In the genomic region with DNA sequence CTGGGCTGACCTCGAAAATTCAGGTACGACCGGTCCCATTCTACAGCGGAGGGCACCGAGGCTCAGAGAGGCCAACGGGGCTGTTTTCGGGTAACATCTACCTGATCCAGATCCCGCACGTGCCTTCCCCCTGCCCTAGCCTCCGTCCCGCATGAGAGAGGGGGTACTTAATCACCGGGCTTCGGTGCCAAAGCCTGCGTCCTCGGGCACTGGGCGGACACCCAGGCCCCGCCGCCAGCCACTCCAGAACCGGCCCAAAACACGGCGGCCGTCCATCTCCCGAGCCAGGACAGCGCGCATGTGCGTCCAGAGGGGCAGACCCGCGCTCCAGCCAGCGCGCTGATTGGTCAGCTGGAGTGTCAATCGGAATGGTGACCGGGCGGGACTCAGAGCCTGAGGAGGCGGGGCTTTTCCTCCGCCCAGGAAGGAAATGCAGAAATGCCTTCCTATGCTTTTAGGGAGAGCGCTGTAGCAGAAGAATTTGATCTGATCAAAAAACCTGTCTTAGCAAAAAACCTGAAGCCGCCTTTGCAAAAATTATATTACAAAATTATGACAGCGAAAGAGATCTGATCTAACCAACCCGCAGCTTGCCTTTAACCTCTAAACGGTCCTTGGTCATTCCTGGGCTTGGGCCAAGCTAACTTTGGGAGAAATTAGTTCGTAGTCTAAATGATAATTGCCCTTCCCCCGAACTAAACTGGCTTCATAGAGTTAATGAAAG, we compare ENCODE assay signal across 1 cellular context.
TF ChIP-seq lines count a peak whose summit lies in the region.

A gene with protein sequence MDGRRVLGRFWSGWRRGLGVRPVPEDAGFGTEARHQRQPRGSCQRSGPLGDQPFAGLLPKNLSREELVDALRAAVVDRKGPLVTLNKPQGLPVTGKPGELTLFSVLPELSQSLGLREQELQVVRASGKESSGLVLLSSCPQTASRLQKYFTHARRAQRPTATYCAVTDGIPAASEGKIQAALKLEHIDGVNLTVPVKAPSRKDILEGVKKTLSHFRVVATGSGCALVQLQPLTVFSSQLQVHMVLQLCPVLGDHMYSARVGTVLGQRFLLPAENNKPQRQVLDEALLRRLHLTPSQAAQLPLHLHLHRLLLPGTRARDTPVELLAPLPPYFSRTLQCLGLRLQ (minus strand): TSS at position 294 of the 724 bp plus-strand sequence. CDS start 18 bp downstream, at position 276.

TF ChIP-seq in WTC11, 78 proteins besides CTCF, POLR2A, EP300 and RAD21 (continued from another document and continues in another):
- TF ChIP-seq MLX (CRISPR knock-in tag; IDR thresholded peaks at IDR 0.05), result 0 out of 2 replicates have a peak, but pooled peaks have one; percentile 62
- TF ChIP-seq STAT6 (CRISPR knock-in tag; conservative IDR thresholded peaks at IDR 0.05; ENCODE audit: low read depth), result no peak
- TF ChIP-seq FOXP1 (CRISPR knock-in tag; IDR thresholded peaks at IDR 0.05; ENCODE audit: borderline replicate concordance), result peak; percentile 63; the same call in 1 of the 2 replicates
- TF ChIP-seq, protein P1, sequence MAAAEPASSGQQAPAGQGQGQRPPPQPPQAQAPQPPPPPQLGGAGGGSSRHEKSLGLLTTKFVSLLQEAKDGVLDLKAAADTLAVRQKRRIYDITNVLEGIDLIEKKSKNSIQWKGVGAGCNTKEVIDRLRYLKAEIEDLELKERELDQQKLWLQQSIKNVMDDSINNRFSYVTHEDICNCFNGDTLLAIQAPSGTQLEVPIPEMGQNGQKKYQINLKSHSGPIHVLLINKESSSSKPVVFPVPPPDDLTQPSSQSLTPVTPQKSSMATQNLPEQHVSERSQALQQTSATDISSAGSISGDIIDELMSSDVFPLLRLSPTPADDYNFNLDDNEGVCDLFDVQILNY (CRISPR knock-in tag; IDR thresholded peaks at IDR 0.05), result peak; percentile 28; the same call in 1 of the 2 replicates
- TF ChIP-seq ESRRA (CRISPR knock-in tag; IDR thresholded peaks at IDR 0.05; ENCODE audit: borderline replicate concordance), result no peak
- TF ChIP-seq, protein P2, sequence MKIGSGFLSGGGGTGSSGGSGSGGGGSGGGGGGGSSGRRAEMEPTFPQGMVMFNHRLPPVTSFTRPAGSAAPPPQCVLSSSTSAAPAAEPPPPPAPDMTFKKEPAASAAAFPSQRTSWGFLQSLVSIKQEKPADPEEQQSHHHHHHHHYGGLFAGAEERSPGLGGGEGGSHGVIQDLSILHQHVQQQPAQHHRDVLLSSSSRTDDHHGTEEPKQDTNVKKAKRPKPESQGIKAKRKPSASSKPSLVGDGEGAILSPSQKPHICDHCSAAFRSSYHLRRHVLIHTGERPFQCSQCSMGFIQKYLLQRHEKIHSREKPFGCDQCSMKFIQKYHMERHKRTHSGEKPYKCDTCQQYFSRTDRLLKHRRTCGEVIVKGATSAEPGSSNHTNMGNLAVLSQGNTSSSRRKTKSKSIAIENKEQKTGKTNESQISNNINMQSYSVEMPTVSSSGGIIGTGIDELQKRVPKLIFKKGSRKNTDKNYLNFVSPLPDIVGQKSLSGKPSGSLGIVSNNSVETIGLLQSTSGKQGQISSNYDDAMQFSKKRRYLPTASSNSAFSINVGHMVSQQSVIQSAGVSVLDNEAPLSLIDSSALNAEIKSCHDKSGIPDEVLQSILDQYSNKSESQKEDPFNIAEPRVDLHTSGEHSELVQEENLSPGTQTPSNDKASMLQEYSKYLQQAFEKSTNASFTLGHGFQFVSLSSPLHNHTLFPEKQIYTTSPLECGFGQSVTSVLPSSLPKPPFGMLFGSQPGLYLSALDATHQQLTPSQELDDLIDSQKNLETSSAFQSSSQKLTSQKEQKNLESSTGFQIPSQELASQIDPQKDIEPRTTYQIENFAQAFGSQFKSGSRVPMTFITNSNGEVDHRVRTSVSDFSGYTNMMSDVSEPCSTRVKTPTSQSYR (CRISPR knock-in tag; IDR thresholded peaks at IDR 0.05), result 0 out of 2 replicates have a peak, but pooled peaks have one; percentile 40
- peak; percentile 93 for TF ChIP-seq NFYB (CRISPR knock-in tag; conservative IDR thresholded peaks at IDR 0.05; ENCODE audit: low read depth)
- peak; percentile 85 for TF ChIP-seq FOXK1 (CRISPR knock-in tag; IDR thresholded peaks at IDR 0.05)
- TF ChIP-seq NR1H2 (CRISPR knock-in tag; IDR thresholded peaks at IDR 0.05), result no peak
- TF ChIP-seq, protein P3, sequence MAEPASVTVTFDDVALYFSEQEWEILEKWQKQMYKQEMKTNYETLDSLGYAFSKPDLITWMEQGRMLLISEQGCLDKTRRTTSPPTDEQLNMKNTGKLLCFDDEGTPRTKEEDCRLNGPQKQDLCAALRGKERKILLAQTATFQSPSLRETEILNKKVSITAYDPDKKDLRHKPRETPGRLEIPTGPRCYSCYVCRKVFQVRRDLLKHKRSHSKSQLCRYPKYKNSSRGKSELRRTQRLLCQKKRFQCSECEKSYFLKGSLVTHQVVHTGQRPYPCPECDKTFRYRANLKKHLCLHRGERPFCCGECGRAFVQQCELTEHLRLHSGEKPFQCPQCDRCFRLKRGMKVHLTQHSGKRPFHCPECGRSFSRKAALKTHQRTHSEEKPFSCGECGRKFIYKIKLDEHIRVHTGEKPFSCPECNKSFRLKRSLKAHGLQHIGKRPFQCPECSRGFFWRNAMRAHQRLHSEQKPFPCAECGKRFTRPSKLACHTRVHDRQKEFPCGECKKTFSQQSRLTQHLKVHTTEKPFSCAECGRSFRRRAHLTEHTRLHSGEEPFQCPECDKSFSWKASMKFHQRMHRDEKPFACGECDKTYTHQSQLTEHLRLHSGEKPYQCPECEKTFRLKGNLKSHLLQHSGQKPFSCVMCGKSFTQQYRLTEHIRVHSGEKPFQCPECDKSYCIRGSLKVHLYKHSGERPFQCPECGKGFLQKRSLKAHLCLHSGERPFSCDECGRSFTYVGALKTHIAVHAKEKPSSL (CRISPR knock-in tag; conservative IDR thresholded peaks at IDR 0.05), result no peak
- TF ChIP-seq, protein P4, sequence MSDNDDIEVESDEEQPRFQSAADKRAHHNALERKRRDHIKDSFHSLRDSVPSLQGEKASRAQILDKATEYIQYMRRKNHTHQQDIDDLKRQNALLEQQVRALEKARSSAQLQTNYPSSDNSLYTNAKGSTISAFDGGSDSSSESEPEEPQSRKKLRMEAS (CRISPR knock-in tag; IDR thresholded peaks at IDR 0.05), result peak; percentile 86
- no peak for TF ChIP-seq FOXJ3 (CRISPR knock-in tag; IDR thresholded peaks at IDR 0.05; ENCODE audit: borderline replicate concordance)
- 0 out of 2 replicates have a peak, but pooled peaks have one; percentile 75 for TF ChIP-seq MYBL2 (CRISPR knock-in tag; IDR thresholded peaks at IDR 0.05)
- TF ChIP-seq ZNF671 (CRISPR knock-in tag; IDR thresholded peaks at IDR 0.05), result no peak
- TF ChIP-seq TEAD1 (CRISPR knock-in tag; IDR thresholded peaks at IDR 0.05), result peak; percentile 83
- TF ChIP-seq RELA (CRISPR knock-in tag; IDR thresholded peaks at IDR 0.05; ENCODE audit: borderline replicate concordance), result no peak
- TF ChIP-seq, protein P5, sequence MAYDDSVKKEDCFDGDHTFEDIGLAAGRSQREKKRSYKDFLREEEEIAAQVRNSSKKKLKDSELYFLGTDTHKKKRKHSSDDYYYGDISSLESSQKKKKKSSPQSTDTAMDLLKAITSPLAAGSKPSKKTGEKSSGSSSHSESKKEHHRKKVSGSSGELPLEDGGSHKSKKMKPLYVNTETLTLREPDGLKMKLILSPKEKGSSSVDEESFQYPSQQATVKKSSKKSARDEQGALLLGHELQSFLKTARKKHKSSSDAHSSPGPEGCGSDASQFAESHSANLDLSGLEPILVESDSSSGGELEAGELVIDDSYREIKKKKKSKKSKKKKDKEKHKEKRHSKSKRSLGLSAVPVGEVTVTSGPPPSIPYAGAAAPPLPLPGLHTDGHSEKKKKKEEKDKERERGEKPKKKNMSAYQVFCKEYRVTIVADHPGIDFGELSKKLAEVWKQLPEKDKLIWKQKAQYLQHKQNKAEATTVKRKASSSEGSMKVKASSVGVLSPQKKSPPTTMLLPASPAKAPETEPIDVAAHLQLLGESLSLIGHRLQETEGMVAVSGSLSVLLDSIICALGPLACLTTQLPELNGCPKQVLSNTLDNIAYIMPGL (CRISPR knock-in tag; IDR thresholded peaks at IDR 0.05), result peak; percentile 69; the same call in 1 of the 2 replicates
- TF ChIP-seq, protein P6, sequence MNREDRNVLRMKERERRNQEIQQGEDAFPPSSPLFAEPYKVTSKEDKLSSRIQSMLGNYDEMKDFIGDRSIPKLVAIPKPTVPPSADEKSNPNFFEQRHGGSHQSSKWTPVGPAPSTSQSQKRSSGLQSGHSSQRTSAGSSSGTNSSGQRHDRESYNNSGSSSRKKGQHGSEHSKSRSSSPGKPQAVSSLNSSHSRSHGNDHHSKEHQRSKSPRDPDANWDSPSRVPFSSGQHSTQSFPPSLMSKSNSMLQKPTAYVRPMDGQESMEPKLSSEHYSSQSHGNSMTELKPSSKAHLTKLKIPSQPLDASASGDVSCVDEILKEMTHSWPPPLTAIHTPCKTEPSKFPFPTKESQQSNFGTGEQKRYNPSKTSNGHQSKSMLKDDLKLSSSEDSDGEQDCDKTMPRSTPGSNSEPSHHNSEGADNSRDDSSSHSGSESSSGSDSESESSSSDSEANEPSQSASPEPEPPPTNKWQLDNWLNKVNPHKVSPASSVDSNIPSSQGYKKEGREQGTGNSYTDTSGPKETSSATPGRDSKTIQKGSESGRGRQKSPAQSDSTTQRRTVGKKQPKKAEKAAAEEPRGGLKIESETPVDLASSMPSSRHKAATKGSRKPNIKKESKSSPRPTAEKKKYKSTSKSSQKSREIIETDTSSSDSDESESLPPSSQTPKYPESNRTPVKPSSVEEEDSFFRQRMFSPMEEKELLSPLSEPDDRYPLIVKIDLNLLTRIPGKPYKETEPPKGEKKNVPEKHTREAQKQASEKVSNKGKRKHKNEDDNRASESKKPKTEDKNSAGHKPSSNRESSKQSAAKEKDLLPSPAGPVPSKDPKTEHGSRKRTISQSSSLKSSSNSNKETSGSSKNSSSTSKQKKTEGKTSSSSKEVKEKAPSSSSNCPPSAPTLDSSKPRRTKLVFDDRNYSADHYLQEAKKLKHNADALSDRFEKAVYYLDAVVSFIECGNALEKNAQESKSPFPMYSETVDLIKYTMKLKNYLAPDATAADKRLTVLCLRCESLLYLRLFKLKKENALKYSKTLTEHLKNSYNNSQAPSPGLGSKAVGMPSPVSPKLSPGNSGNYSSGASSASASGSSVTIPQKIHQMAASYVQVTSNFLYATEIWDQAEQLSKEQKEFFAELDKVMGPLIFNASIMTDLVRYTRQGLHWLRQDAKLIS (CRISPR knock-in tag; IDR thresholded peaks at IDR 0.05; ENCODE audit: borderline replicate concordance), result no peak
- TF ChIP-seq, protein P7, sequence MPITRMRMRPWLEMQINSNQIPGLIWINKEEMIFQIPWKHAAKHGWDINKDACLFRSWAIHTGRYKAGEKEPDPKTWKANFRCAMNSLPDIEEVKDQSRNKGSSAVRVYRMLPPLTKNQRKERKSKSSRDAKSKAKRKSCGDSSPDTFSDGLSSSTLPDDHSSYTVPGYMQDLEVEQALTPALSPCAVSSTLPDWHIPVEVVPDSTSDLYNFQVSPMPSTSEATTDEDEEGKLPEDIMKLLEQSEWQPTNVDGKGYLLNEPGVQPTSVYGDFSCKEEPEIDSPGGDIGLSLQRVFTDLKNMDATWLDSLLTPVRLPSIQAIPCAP (CRISPR knock-in tag; IDR thresholded peaks at IDR 0.05), result no peak
- TF ChIP-seq CREB1 (CRISPR knock-in tag; IDR thresholded peaks at IDR 0.05), result peak; percentile 60; the same call in 1 of the 2 replicates
- TF ChIP-seq ARID4B (CRISPR knock-in tag; IDR thresholded peaks at IDR 0.05; ENCODE audit: borderline replicate concordance), result no peak
